Comparison of ENCODE assay signal across 1 cellular context in the genomic region with DNA sequence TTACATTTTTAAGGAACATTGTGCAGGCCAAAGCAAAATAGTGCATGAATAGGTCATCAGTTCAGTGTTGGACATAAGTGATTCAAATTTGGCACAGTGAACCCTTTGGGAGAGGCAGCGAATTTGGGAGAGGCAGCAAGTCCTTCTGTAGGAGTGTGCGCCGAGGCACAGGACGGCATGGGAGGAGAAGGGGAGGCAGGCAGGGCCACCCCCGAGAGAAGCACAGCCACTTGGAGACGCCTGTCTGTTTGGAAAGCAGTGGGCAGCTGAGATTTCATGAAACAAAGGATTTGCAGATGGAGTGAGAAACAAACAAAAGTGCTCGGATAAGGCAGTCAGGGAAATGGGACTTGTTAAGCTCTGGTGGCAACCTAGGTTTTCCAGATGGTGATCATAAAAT.
TF ChIP-seq lines count a peak whose summit lies in the region.

No MANE protein-coding gene starts in this region.

TF ChIP-seq in H1, 55 proteins besides CTCF, POLR2A, EP300 and RAD21:
- TF ChIP-seq, protein P1, sequence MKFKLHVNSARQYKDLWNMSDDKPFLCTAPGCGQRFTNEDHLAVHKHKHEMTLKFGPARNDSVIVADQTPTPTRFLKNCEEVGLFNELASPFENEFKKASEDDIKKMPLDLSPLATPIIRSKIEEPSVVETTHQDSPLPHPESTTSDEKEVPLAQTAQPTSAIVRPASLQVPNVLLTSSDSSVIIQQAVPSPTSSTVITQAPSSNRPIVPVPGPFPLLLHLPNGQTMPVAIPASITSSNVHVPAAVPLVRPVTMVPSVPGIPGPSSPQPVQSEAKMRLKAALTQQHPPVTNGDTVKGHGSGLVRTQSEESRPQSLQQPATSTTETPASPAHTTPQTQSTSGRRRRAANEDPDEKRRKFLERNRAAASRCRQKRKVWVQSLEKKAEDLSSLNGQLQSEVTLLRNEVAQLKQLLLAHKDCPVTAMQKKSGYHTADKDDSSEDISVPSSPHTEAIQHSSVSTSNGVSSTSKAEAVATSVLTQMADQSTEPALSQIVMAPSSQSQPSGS (IDR thresholded peaks at IDR 0.05; ENCODE audit: low read length) = no peak
- TF ChIP-seq TEAD4 (IDR thresholded peaks at IDR 0.05; ENCODE audit: low read depth, low read length) = no peak
- no peak for TF ChIP-seq CHD1 (IDR thresholded peaks at IDR 0.05; ENCODE audit: low read depth, low read length)
